Comparison of ENCODE assay signal across 24 cellular contexts in the genomic region with DNA sequence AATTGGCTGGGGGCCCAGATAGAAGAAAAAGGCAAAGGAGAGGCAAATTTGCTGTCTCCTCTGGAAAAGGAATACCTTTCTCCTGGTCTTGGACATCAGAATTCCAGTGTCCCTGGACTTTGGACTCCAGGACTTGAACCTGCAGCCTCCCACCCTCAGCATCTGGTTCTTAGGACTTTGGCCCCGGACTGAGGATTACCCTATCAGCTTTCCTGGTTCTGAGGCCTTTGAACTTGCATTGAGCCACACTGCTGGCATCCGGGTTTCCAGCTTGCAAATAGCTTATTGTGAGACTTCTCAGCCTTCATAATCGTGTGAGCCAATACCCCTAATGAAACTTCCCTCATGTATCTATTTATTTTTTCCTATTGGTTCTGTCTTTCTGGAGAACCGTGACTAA.
"Had no signal": no experiment of that assay in that cellular context is flagged by ENCODE, and none has a peak within 500 bp of the region (broad histone marks: within the 10 kb centered on the region; RNA-seq: fewer than 3 reads in every experiment).

No MANE protein-coding gene starts in this region.

- H2AFZ ChIP-seq: neural progenitor cell had no signal

- H3K36me3 ChIP-seq: lower lobe of right lung, neural progenitor cell, neutrophil, right atrium auricular region, spleen, suprapubic skin, transverse colon, upper lobe of left lung, vagina had no signal

- H3K27me3 ChIP-seq: neural progenitor cell, neutrophil, right atrium auricular region, suprapubic skin, transverse colon, upper lobe of left lung, vagina had no signal

- ATAC-seq: left ventricle myocardium superior; lower lobe of right lung; natural killer cell; sciatic nerve; stimulated activated effector memory CD8-positive, alpha-beta T cell treated with anti-CD3 and anti-CD28 coated beads, Interleukin-12 subunit alpha, Interleukin-12 subunit beta, amount 100 ng/mL, for 72 hours had no signal

- H3K4me1 ChIP-seq: lower lobe of right lung, neural progenitor cell, spleen, suprapubic skin, transverse colon, upper lobe of left lung, vagina had no signal

- H3K4me2 ChIP-seq: neural progenitor cell had no signal

- H3K36me3 Mint-ChIP-seq: naive B cell; natural killer cell; stimulated activated effector memory CD8-positive, alpha-beta T cell treated with anti-CD3 and anti-CD28 coated beads, Interleukin-12 subunit alpha, Interleukin-12 subunit beta, amount 100 ng/mL, for 72 hours had no signal

- H3K9ac ChIP-seq: neural progenitor cell had no signal

- H3K4me3 ChIP-seq: lower lobe of right lung, neural progenitor cell, right atrium auricular region, skin epidermis, spleen, suprapubic skin, transverse colon, upper lobe of left lung, vagina had no signal

- H3K4me3 Mint-ChIP-seq: naive B cell; natural killer cell; nephron progenitor cell; neural progenitor cell; stimulated activated effector memory CD8-positive, alpha-beta T cell treated with anti-CD3 and anti-CD28 coated beads, Interleukin-12 subunit alpha, Interleukin-12 subunit beta, amount 100 ng/mL, for 72 hours; stimulated activated naive CD8-positive, alpha-beta T cell treated with anti-CD3 and anti-CD28 coated beads, Interleukin-15, Interleukin-2, amounts not matched to agents 100 ng/mL and 50 ng/mL, for 24 hours had no signal

- H3K27ac ChIP-seq: lower lobe of right lung, neural progenitor cell, neutrophil, right atrium auricular region, skin epidermis, spleen, suprapubic skin, transverse colon, upper lobe of left lung, vagina had no signal

- H3K9me3 Mint-ChIP-seq: naive B cell; natural killer cell; nephron progenitor cell; neural progenitor cell; stimulated activated effector memory CD8-positive, alpha-beta T cell treated with anti-CD3 and anti-CD28 coated beads, Interleukin-12 subunit alpha, Interleukin-12 subunit beta, amount 100 ng/mL, for 72 hours; stimulated activated naive CD8-positive, alpha-beta T cell treated with anti-CD3 and anti-CD28 coated beads, Interleukin-15, Interleukin-2, amounts not matched to agents 100 ng/mL and 50 ng/mL, for 24 hours had no signal

- H3K27ac Mint-ChIP-seq: natural killer cell; nephron progenitor cell; neural progenitor cell; progenitor cell of endocrine pancreas; stimulated activated effector memory CD8-positive, alpha-beta T cell treated with anti-CD3 and anti-CD28 coated beads, Interleukin-12 subunit alpha, Interleukin-12 subunit beta, amount 100 ng/mL, for 72 hours; stimulated activated naive CD8-positive, alpha-beta T cell treated with anti-CD3 and anti-CD28 coated beads, Interleukin-15, Interleukin-2, amounts not matched to agents 100 ng/mL and 50 ng/mL, for 24 hours had no signal

- H3K4me1 Mint-ChIP-seq: naive B cell; natural killer cell; neural progenitor cell; stimulated activated effector memory CD8-positive, alpha-beta T cell treated with anti-CD3 and anti-CD28 coated beads, Interleukin-12 subunit alpha, Interleukin-12 subunit beta, amount 100 ng/mL, for 72 hours had no signal

- H3K27me3 Mint-ChIP-seq: progenitor cell of endocrine pancreas had no signal

- DNase-seq: islet precursor cell; left ventricle myocardium superior; lower lobe of right lung; mammary epithelial cell; mesenchymal stem cell; naive B cell; natural killer cell; nephron progenitor cell; occipital lobe; spleen; stimulated activated CD4-positive, alpha-beta T cell treated with anti-CD3 and anti-CD28 coated beads, Interleukin-4, amount 100 ng/mL, for 24 hours; stimulated activated naive CD4-positive, alpha-beta T cell; transverse colon; upper lobe of left lung had no signal

- H3K9me3 ChIP-seq: lower lobe of right lung, neutrophil, right atrium auricular region, spleen, suprapubic skin, transverse colon, upper lobe of left lung, vagina had no signal
